Comparison of ENCODE assay signal across 9 cellular contexts in genomic region chr2:85525029-85525428, GRCh38. TPM values are rescaled to one million over a fixed set of nuclear protein-coding genes. Genes with fewer than 3 reads are reported as not detected.
A peak's percentile ranks its signal among the peaks of the same experiment; 100 is the strongest.
DNase-seq lines count a peak whose midpoint lies in the region; ATAC-seq, FAIRE-seq and TF ChIP-seq lines count a peak whose summit lies in the region.
"Had no signal": no experiment of that assay in that cellular context is flagged by ENCODE, and none has a peak within 500 bp of the region (broad histone marks: within the 10 kb centered on the region; RNA-seq: fewer than 3 reads in every experiment).

No MANE protein-coding gene starts in this region.

- in situ Hi-C loops in K562 (cut with MboI): no loop called here

- 15% methylated on average over 5 of the region's 5 CpGs for WGBS in K562 (ENCODE audit: insufficient coverage, low coverage, missing lambda C conversion rate)

- no peaks in the 10 kb centered on the region for H3K27me3 ChIP-seq in K562 (ENCODE audit: control insufficient read depth in 2 of 2, insufficient read depth in 2 of 2, low read length in 2 of 2)
- H3K27me3 ChIP-seq: left lung had no signal

- no peaks in the 10 kb centered on the region for H3K36me3 ChIP-seq in K562 (ENCODE audit: control insufficient read depth, insufficient read depth, low read length)
- H3K36me3 ChIP-seq: left lung had no signal

- no peak overlapping the region for H3K4me3 ChIP-seq in K562
- H3K4me3 ChIP-seq: left lung had no signal

- H3K4me2 ChIP-seq in K562 (ENCODE audit: insufficient read depth, low read length): peak overlapping the region; percentile 44; the same call in 1 of the 2 replicates

- H3K9me3 ChIP-seq in K562 (replicated peaks; ENCODE audit: control insufficient read depth, insufficient read depth, low read depth, low read length): no peaks in the 10 kb centered on the region
- H3K9me3 ChIP-seq: left lung had no signal

- H3K36me3 Mint-ChIP-seq in CD14-positive monocyte (peaks cover 0 to 2% of the 10 kb centered on the region in 2 donors), osteocyte (ENCODE audit: unreplicated experiment) (no peaks in the 10 kb centered on the region)

- no peak for TF ChIP-seq RAD21 in K562 (CRISPR knock-in tag; conservative IDR thresholded peaks at IDR 0.05 in 1 of 2, IDR thresholded peaks at IDR 0.05 in 1 of 2)

- H3K9me3 Mint-ChIP-seq in CD14-positive monocyte (no peaks in the 10 kb centered on the region), osteocyte (ENCODE audit: unreplicated experiment) (no peaks in the 10 kb centered on the region)
- H3K9me3 Mint-ChIP-seq: activated T-helper 2 cell treated with anti-CD3 and anti-CD28 coated beads, Interferon-gamma antibody, Interleukin-2, Interleukin-4, amounts not matched to agents 10 μg/mL and 5 μg/mL and 100 μg/mL, durations not matched to agents 14 hours and 24 hours and 36 hours had no signal

- H3K4me1 ChIP-seq in K562 (replicated peaks in 1 of 2; ENCODE audit: control insufficient read depth in 2 of 2, insufficient read depth in 2 of 2, low read length in 2 of 2): peaks cover 26 to 27% of the 10 kb centered on the region in 2 experiments

- H3K27ac ChIP-seq in K562 (ENCODE audit: extremely low read depth, low read depth, low read length): peak overlapping the region; percentile 65; the same call in 1 of the 3 replicates

- H3K27me3 Mint-ChIP-seq in CD14-positive monocyte (ENCODE audit: low read depth in 3 of 3) (peaks cover 2 to 4% (median 2%) of the 10 kb centered on the region in 3 donors), osteocyte (ENCODE audit: unreplicated experiment) (peaks cover 21% of the 10 kb centered on the region)

- CTCF ChIA-PET in K562 (lab: Yijun Ruan, JAX; ENCODE audit: low intra/inter-chr PET ratio) (no interaction called here), GM10248 (lab: Yijun Ruan, JAX) (interaction anchor here (1.3 to 1.6 kb wide), 3 partner anchors 25 to 193 kb away, joined by 3 to 4 read pairs (median 3); no protein-coding TSS in a partner anchor)

- no TSS peak for BruUV-seq in K562 (replicated peaks; lab: Mats Ljungman, UMichigan)

- FAIRE-seq in K562 (lab: Jason Lieb, UNC): no peak
- FAIRE-seq: endometrium had no signal

- ATAC-seq in K562: peak; percentile 40

- DNase-seq in CD14-positive monocyte (ENCODE audit: low spot score): no peak
- DNase-seq in K562 (ENCODE audit: extremely low read depth in 1 of 4, low spot score in 3 of 4): peak in 1 of 4 experiments; percentile 5
- DNase-seq in osteocyte (ENCODE audit: extremely low spot score, unreplicated experiment): peak; percentile 34
- DNase-seq in GM10248 (ENCODE audit: extremely low spot score): no peak
- DNase-seq in stimulated activated CD4-positive, alpha-beta T cell treated with anti-CD3 and anti-CD28 coated beads, Interleukin-2, amount 100 ng/mL, for 48 hours: no peak
- DNase-seq in HUDEP-2 (lab: John Stamatoyannopoulos, UW; ENCODE audit: unreplicated experiment in 76 of 76): no peak
- DNase-seq: left lung had no signal

- TF ChIP-seq POLR2A in K562 (conservative IDR thresholded peaks at IDR 0.05): no peak

- peaks cover 28% of the 10 kb centered on the region for H3K4me1 Mint-ChIP-seq in CD14-positive monocyte
- peaks cover 18% of the 10 kb centered on the region for H3K4me1 Mint-ChIP-seq in osteocyte (ENCODE audit: unreplicated experiment)

- no peaks in the 10 kb centered on the region for H3K9me1 ChIP-seq in K562 (ENCODE audit: control insufficient read depth, insufficient read depth, low read length)

- H2AFZ ChIP-seq in K562 (ENCODE audit: low read depth, low read length): peak overlapping the region; percentile 95

- no peak for TF ChIP-seq EP300 in K562 (IDR thresholded peaks at IDR 0.05; ENCODE audit: low read length)

- H3K9ac ChIP-seq in K562 (ENCODE audit: insufficient read depth in 1 of 2, low read depth in 2 of 2, low read length in 2 of 2): peak overlapping the region; percentile 49 to 77; a peak in 2 of 4 replicates

- intact Hi-C loops in CD14-positive monocyte (cut with micrococcal nuclease): no loop called here
- intact Hi-C loops in K562 (cut with micrococcal nuclease): no loop called here

- H3K79me2 ChIP-seq in K562 (ENCODE audit: control insufficient read depth, insufficient read depth, low read length): no peaks in the 10 kb centered on the region

- TF ChIP-seq CTCF in CD14-positive monocyte (IDR thresholded peaks at IDR 0.05) (no peak), K562 (IDR thresholded peaks at IDR 0.05 in 2 of 3, conservative IDR thresholded peaks at IDR 0.05 in 1 of 3; ENCODE audit: insufficient read depth in 2 of 3, low read depth in 1 of 3, low read length in 3 of 3) (no peak), osteocyte (IDR thresholded peaks at IDR 0.05) (no peak), GM10248 (IDR thresholded peaks at IDR 0.05; ENCODE audit: control extremely low read depth, extremely low read depth, low read depth, missing control alignments) (no peak)

- H3K4me3 Mint-ChIP-seq in CD14-positive monocyte (peak overlapping the region in 1 of 2 donors; percentile 54), osteocyte (ENCODE audit: unreplicated experiment) (no peak overlapping the region)

- POLR2A ChIA-PET in K562 (lab: Yijun Ruan, JAX): interaction anchor here (0.9 to 4.2 kb wide), 6 partner anchors 10 to 197 kb away, joined by 4 to 96 read pairs (median 10); partner anchors contain the start of genes MAT2A and TGOLN2
- POLR2A ChIA-PET in GM10248 (lab: Yijun Ruan, JAX): no interaction called here

- H4K20me1 ChIP-seq in K562 (replicated peaks; ENCODE audit: control insufficient read depth, insufficient read depth, low read length): no peaks in the 10 kb centered on the region

- H3K27ac Mint-ChIP-seq in CD14-positive monocyte (peak overlapping the region in 5 of 7 donors; percentile 14 to 77 (median 41)), osteocyte (ENCODE audit: unreplicated experiment) (no peak overlapping the region)
- H3K27ac Mint-ChIP-seq: activated T-helper 2 cell treated with anti-CD3 and anti-CD28 coated beads, Interferon-gamma antibody, Interleukin-2, Interleukin-4, amounts not matched to agents 10 μg/mL and 5 μg/mL and 100 μg/mL, durations not matched to agents 14 hours and 24 hours and 36 hours had no signal

RNA-seq across cellular contexts. Expression of gene MAT2A, which starts 13.9 kb away (rescaled TPM):
- polyA plus RNA-seq in CD14-positive monocyte (100 to 1,000 TPM in 1 of 2 donors, 10 to 100 TPM in 1; 97.0 to 117 TPM), K562 (2011; rRNA removed) (606 and 1,027 TPM in 2 replicates), K562 (2014; fragmentation: Illumina TruSeq; extraction: Trizol) (324 and 385 TPM in 2 replicates), K562 (2014; fragmentation: Nextera tagmentation; extraction: Ambion mirVana) (100 to 1,000 TPM; 130 to 197 TPM), K562 (2014; rRNA removed) (582 and 610 TPM in 2 replicates)
- total RNA-seq in K562 (2011; cell fraction: chromatin; rRNA removed; ENCODE audit: low replicate concordance): 2,702 and 3,157 TPM in 2 replicates
- total RNA-seq in K562 (2011; cell fraction: nucleolus; rRNA removed): 1,250 and 1,264 TPM in 2 replicates
- 2,042 and 2,843 TPM in 2 replicates for total RNA-seq in K562 (2011; cell fraction: nucleoplasm; rRNA removed)
- total RNA-seq in K562 (2014; rRNA removed) (176 and 192 TPM in 2 replicates), K562 (2014; rRNA removed; fragmentation: Illumina TruSeq; extraction: Trizol) (236 and 242 TPM in 2 replicates), K562 (2015; rRNA removed; fragmentation: Illumina TruSeq; extraction: Trizol) (215 and 240 TPM in 2 replicates), K562 (2021) (376 and 394 TPM in 2 replicates), osteocyte (178 and 183 TPM in 2 replicates)
- 192 and 285 TPM in 2 replicates for polyA plus RNA-seq in K562 (2011; cell fraction: cytosol; rRNA removed)
- 3,295 and 5,994 TPM in 2 replicates for polyA plus RNA-seq in K562 (2011; cell fraction: nucleus; rRNA removed)
- polyA plus RNA-seq in K562 (2012): 368 and 393 TPM in 2 replicates
- polyA minus RNA-seq in K562 (2011; rRNA and poly(A)+ RNA removed): 369 and 549 TPM in 2 replicates
- polyA minus RNA-seq in K562 (2011; cell fraction: cytosol; rRNA and poly(A)+ RNA removed): 138 and 165 TPM in 2 replicates
- 1,130 and 1,570 TPM in 2 replicates for polyA minus RNA-seq in K562 (2011; cell fraction: nucleus; rRNA and poly(A)+ RNA removed)

RNA-seq across cellular contexts. Expression of gene GGCX, which starts 36.3 kb away (rescaled TPM):
- 10 to 100 TPM; 32.0 to 34.4 TPM for polyA plus RNA-seq in CD14-positive monocyte
- total RNA-seq in K562 (2011; cell fraction: chromatin; rRNA removed; ENCODE audit: low replicate concordance): 126 and 226 TPM in 2 replicates
- total RNA-seq in K562 (2011; cell fraction: nucleolus; rRNA removed): 103 and 119 TPM in 2 replicates
- 111 and 121 TPM in 2 replicates for total RNA-seq in K562 (2011; cell fraction: nucleoplasm; rRNA removed)
- total RNA-seq in K562 (2014; rRNA removed): 14.4 and 18.5 TPM in 2 replicates
- total RNA-seq in K562 (2014; rRNA removed; fragmentation: Illumina TruSeq; extraction: Trizol): 23.9 and 24.2 TPM in 2 replicates
- 19.7 and 21.2 TPM in 2 replicates for total RNA-seq in K562 (2015; rRNA removed; fragmentation: Illumina TruSeq; extraction: Trizol)
- 28.1 and 28.4 TPM in 2 replicates for total RNA-seq in K562 (2021)
- 12.5 and 29.2 TPM in 2 replicates for polyA plus RNA-seq in K562 (2011; rRNA removed)
- 19.3 and 37.3 TPM in 2 replicates for polyA plus RNA-seq in K562 (2011; cell fraction: cytosol; rRNA removed)
- polyA plus RNA-seq in K562 (2011; cell fraction: nucleus; rRNA removed): 22.9 and 43.4 TPM in 2 replicates
- polyA plus RNA-seq in K562 (2012): 24.5 and 30.1 TPM in 2 replicates
- 22.7 and 23.4 TPM in 2 replicates for polyA plus RNA-seq in K562 (2014; fragmentation: Illumina TruSeq; extraction: Trizol)
- 10 to 100 TPM; 46.7 to 47.1 TPM for polyA plus RNA-seq in K562 (2014; fragmentation: Nextera tagmentation; extraction: Ambion mirVana)
- 29.6 and 31.0 TPM in 2 replicates for polyA plus RNA-seq in K562 (2014; rRNA removed)
- 21.2 and 39.3 TPM in 2 replicates for polyA minus RNA-seq in K562 (2011; rRNA and poly(A)+ RNA removed)
- 6.9 and 15.1 TPM in 2 replicates for polyA minus RNA-seq in K562 (2011; cell fraction: cytosol; rRNA and poly(A)+ RNA removed)
- 31.7 and 35.3 TPM in 2 replicates for polyA minus RNA-seq in K562 (2011; cell fraction: nucleus; rRNA and poly(A)+ RNA removed)
- total RNA-seq in osteocyte: 58.2 and 59.6 TPM in 2 replicates

RNA-seq across cellular contexts. Expression of gene VAMP8, which starts 52.4 kb away (rescaled TPM):
- polyA plus RNA-seq in CD14-positive monocyte (100 to 1,000 TPM; 623 to 761 TPM), K562 (2011; rRNA removed) (184 and 340 TPM in 2 replicates), K562 (2014; fragmentation: Illumina TruSeq; extraction: Trizol) (301 and 302 TPM in 2 replicates), K562 (2014; fragmentation: Nextera tagmentation; extraction: Ambion mirVana) (100 to 1,000 TPM; 566 to 571 TPM), K562 (2014; rRNA removed) (248 and 255 TPM in 2 replicates)
- 24.0 and 36.3 TPM in 2 replicates for total RNA-seq in K562 (2011; cell fraction: chromatin; rRNA removed; ENCODE audit: low replicate concordance)
- total RNA-seq in K562 (2011; cell fraction: nucleolus; rRNA removed): 32.9 and 36.7 TPM in 2 replicates
- 35.9 and 47.3 TPM in 2 replicates for total RNA-seq in K562 (2011; cell fraction: nucleoplasm; rRNA removed)
- total RNA-seq in K562 (2014; rRNA removed) (146 and 183 TPM in 2 replicates), K562 (2014; rRNA removed; fragmentation: Illumina TruSeq; extraction: Trizol) (107 and 129 TPM in 2 replicates), K562 (2015; rRNA removed; fragmentation: Illumina TruSeq; extraction: Trizol) (96.4 and 109 TPM in 2 replicates), K562 (2021) (140 and 149 TPM in 2 replicates), osteocyte (3.1 and 3.8 TPM in 2 replicates)
- 266 and 268 TPM in 2 replicates for polyA plus RNA-seq in K562 (2011; cell fraction: cytosol; rRNA removed)
- 98.3 and 102 TPM in 2 replicates for polyA plus RNA-seq in K562 (2011; cell fraction: nucleus; rRNA removed)
- 193 and 225 TPM in 2 replicates for polyA plus RNA-seq in K562 (2012)
- polyA minus RNA-seq in K562 (2011; rRNA and poly(A)+ RNA removed): 89.7 and 134 TPM in 2 replicates
- polyA minus RNA-seq in K562 (2011; cell fraction: cytosol; rRNA and poly(A)+ RNA removed): 26.2 and 47.2 TPM in 2 replicates
- 16.0 and 18.9 TPM in 2 replicates for polyA minus RNA-seq in K562 (2011; cell fraction: nucleus; rRNA and poly(A)+ RNA removed)

RNA-seq across cellular contexts. Expression of gene VAMP5, which starts 59.2 kb away (rescaled TPM):
- polyA plus RNA-seq in CD14-positive monocyte (100 to 1,000 TPM; 171 to 251 TPM), K562 (2011; rRNA removed) (1.5 and 1.9 TPM in 2 replicates), K562 (2014; fragmentation: Illumina TruSeq; extraction: Trizol) (0.39 and 0.54 TPM in 2 replicates), K562 (2014; fragmentation: Nextera tagmentation; extraction: Ambion mirVana) (1 to 10 TPM; 1.5 to 1.9 TPM), K562 (2014; rRNA removed) (0.34 and 1.5 TPM in 2 replicates)
- 0.74 and 3.7 TPM in 2 replicates for total RNA-seq in K562 (2011; cell fraction: chromatin; rRNA removed; ENCODE audit: low replicate concordance)
- 2.6 and 4.3 TPM in 2 replicates for total RNA-seq in K562 (2011; cell fraction: nucleolus; rRNA removed)
- 1.8 and 2.7 TPM in 2 replicates for total RNA-seq in K562 (2011; cell fraction: nucleoplasm; rRNA removed)
- total RNA-seq in K562 (2014; rRNA removed) (0.41 and 0.59 TPM in 2 replicates), K562 (2014; rRNA removed; fragmentation: Illumina TruSeq; extraction: Trizol) (not detected in 2 replicates), K562 (2015; rRNA removed; fragmentation: Illumina TruSeq; extraction: Trizol) (not detected in 2 replicates), K562 (2021) (0.85 and 1.1 TPM in 2 replicates), osteocyte (not detected in 2 replicates)
- 2.1 and 2.8 TPM in 2 replicates for polyA plus RNA-seq in K562 (2011; cell fraction: cytosol; rRNA removed)
- 4.2 and 6.3 TPM in 2 replicates for polyA plus RNA-seq in K562 (2011; cell fraction: nucleus; rRNA removed)
- 0.68 and 4.7 TPM in 2 replicates for polyA plus RNA-seq in K562 (2012)
- polyA minus RNA-seq in K562 (2011; rRNA and poly(A)+ RNA removed): 1.3 and 2.5 TPM in 2 replicates
- not detected in 2 replicates for polyA minus RNA-seq in K562 (2011; cell fraction: cytosol; rRNA and poly(A)+ RNA removed)
- polyA minus RNA-seq in K562 (2011; cell fraction: nucleus; rRNA and poly(A)+ RNA removed): 0.54 and 0.78 TPM in 2 replicates
